In genomic region chr5:168768172-168768571, GRCh38 we compare ENCODE assay signal across 8 cellular contexts.
"Had no signal": no experiment of that assay in that cellular context is flagged by ENCODE, and none has a peak within 500 bp of the region (broad histone marks: within the 10 kb centered on the region; RNA-seq: fewer than 3 reads in every experiment).

No MANE protein-coding gene starts in this region.

- DNase-seq: GDM1, GF-D8 had no signal

- H3K4me3 ChIP-seq: GM12878 had no signal

- FAIRE-seq: G401.6, GM12878, GM12891, GM12892, GM18507, GM19239 had no signal

- ATAC-seq: GM12878 had no signal
